In the genomic region with DNA sequence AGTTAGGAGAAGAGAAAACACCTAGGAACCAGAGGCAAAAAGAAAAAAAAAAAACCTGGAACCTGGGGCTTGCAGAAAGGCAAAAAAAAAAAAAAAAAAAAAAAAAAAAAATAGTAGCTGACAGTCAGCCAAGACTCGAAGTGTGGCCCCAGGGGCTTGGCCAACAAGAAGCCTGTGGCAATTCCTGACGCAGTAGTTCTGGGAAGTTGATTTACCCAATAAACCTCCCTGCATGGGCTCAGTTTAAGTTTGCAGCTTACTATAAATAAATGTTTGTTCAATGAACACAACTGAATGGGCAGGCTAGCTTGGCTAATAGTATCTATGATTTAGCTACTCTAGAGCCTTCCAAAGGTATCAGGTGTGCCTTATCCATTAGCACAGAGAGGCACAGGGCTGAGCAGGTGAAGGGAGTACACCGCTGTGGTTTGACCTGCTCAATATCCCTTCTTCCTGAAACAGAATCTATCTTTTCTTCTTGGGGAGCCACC, we compare ENCODE assay signal across 2 cellular contexts.
TF ChIP-seq lines count a peak whose summit lies in the region.

No MANE protein-coding gene starts in this region.

TF ChIP-seq in liver, 16 proteins besides CTCF, POLR2A, EP300 and RAD21 (continued from another document):
- peak in 1 of 2 donors; percentile 7 for TF ChIP-seq GABPA (IDR thresholded peaks at IDR 0.05 in 1 of 2, conservative IDR thresholded peaks at IDR 0.05 in 1 of 2)
- TF ChIP-seq, protein P1, sequence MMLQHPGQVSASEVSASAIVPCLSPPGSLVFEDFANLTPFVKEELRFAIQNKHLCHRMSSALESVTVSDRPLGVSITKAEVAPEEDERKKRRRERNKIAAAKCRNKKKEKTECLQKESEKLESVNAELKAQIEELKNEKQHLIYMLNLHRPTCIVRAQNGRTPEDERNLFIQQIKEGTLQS (IDR thresholded peaks at IDR 0.05) = peak; percentile 76
- peak; percentile 36 for TF ChIP-seq HNF4G (IDR thresholded peaks at IDR 0.05)
- TF ChIP-seq RXRA (IDR thresholded peaks at IDR 0.05) = peak; percentile 70 to 85
- TF ChIP-seq, protein P2, sequence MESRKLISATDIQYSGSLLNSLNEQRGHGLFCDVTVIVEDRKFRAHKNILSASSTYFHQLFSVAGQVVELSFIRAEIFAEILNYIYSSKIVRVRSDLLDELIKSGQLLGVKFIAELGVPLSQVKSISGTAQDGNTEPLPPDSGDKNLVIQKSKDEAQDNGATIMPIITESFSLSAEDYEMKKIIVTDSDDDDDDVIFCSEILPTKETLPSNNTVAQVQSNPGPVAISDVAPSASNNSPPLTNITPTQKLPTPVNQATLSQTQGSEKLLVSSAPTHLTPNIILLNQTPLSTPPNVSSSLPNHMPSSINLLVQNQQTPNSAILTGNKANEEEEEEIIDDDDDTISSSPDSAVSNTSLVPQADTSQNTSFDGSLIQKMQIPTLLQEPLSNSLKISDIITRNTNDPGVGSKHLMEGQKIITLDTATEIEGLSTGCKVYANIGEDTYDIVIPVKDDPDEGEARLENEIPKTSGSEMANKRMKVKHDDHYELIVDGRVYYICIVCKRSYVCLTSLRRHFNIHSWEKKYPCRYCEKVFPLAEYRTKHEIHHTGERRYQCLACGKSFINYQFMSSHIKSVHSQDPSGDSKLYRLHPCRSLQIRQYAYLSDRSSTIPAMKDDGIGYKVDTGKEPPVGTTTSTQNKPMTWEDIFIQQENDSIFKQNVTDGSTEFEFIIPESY (IDR thresholded peaks at IDR 0.05) = peak; percentile 73
- TF ChIP-seq, protein P3, sequence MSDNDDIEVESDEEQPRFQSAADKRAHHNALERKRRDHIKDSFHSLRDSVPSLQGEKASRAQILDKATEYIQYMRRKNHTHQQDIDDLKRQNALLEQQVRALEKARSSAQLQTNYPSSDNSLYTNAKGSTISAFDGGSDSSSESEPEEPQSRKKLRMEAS (IDR thresholded peaks at IDR 0.05) = peak; percentile 80
- no peak for TF ChIP-seq FOXA1 (IDR thresholded peaks at IDR 0.05)
- peak; percentile 83 for TF ChIP-seq TAF1 (conservative IDR thresholded peaks at IDR 0.05)
- peak; percentile 69 to 77 for TF ChIP-seq HNF4A (conservative IDR thresholded peaks at IDR 0.05)
- TF ChIP-seq FOXA2 (IDR thresholded peaks at IDR 0.05) = peak; percentile 50
- TF ChIP-seq SP1 (IDR thresholded peaks at IDR 0.05) = peak; percentile 78
- TF ChIP-seq, protein P4, sequence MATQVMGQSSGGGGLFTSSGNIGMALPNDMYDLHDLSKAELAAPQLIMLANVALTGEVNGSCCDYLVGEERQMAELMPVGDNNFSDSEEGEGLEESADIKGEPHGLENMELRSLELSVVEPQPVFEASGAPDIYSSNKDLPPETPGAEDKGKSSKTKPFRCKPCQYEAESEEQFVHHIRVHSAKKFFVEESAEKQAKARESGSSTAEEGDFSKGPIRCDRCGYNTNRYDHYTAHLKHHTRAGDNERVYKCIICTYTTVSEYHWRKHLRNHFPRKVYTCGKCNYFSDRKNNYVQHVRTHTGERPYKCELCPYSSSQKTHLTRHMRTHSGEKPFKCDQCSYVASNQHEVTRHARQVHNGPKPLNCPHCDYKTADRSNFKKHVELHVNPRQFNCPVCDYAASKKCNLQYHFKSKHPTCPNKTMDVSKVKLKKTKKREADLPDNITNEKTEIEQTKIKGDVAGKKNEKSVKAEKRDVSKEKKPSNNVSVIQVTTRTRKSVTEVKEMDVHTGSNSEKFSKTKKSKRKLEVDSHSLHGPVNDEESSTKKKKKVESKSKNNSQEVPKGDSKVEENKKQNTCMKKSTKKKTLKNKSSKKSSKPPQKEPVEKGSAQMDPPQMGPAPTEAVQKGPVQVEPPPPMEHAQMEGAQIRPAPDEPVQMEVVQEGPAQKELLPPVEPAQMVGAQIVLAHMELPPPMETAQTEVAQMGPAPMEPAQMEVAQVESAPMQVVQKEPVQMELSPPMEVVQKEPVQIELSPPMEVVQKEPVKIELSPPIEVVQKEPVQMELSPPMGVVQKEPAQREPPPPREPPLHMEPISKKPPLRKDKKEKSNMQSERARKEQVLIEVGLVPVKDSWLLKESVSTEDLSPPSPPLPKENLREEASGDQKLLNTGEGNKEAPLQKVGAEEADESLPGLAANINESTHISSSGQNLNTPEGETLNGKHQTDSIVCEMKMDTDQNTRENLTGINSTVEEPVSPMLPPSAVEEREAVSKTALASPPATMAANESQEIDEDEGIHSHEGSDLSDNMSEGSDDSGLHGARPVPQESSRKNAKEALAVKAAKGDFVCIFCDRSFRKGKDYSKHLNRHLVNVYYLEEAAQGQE (IDR thresholded peaks at IDR 0.05) = peak; percentile 90
- peak; percentile 70 for TF ChIP-seq YY1 (IDR thresholded peaks at IDR 0.05)
- TF ChIP-seq EGR1 (IDR thresholded peaks at IDR 0.05; ENCODE audit: low read depth in 2 of 2) = peak; percentile 29 to 73
- peak; percentile 56 to 84 for TF ChIP-seq JUND (IDR thresholded peaks at IDR 0.05)

TF ChIP-seq in HepG2, 621 proteins besides CTCF, POLR2A, EP300 and RAD21:
- TF ChIP-seq, protein P5, sequence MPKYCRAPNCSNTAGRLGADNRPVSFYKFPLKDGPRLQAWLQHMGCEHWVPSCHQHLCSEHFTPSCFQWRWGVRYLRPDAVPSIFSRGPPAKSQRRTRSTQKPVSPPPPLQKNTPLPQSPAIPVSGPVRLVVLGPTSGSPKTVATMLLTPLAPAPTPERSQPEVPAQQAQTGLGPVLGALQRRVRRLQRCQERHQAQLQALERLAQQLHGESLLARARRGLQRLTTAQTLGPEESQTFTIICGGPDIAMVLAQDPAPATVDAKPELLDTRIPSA (CRISPR knock-in tag; IDR thresholded peaks at IDR 0.05; ENCODE audit: borderline replicate concordance) = no peak
- TF ChIP-seq ZBTB21 (CRISPR knock-in tag; IDR thresholded peaks at IDR 0.05) (no peak), ZNF720 (CRISPR knock-in tag; IDR thresholded peaks at IDR 0.05) (no peak), RAD51 (IDR thresholded peaks at IDR 0.05; ENCODE audit: borderline replicate concordance) (no peak)
- TF ChIP-seq, protein P6, sequence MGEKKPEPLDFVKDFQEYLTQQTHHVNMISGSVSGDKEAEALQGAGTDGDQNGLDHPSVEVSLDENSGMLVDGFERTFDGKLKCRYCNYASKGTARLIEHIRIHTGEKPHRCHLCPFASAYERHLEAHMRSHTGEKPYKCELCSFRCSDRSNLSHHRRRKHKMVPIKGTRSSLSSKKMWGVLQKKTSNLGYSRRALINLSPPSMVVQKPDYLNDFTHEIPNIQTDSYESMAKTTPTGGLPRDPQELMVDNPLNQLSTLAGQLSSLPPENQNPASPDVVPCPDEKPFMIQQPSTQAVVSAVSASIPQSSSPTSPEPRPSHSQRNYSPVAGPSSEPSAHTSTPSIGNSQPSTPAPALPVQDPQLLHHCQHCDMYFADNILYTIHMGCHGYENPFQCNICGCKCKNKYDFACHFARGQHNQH (CRISPR knock-in tag; IDR thresholded peaks at IDR 0.05) = no peak
- TF ChIP-seq, protein P7, sequence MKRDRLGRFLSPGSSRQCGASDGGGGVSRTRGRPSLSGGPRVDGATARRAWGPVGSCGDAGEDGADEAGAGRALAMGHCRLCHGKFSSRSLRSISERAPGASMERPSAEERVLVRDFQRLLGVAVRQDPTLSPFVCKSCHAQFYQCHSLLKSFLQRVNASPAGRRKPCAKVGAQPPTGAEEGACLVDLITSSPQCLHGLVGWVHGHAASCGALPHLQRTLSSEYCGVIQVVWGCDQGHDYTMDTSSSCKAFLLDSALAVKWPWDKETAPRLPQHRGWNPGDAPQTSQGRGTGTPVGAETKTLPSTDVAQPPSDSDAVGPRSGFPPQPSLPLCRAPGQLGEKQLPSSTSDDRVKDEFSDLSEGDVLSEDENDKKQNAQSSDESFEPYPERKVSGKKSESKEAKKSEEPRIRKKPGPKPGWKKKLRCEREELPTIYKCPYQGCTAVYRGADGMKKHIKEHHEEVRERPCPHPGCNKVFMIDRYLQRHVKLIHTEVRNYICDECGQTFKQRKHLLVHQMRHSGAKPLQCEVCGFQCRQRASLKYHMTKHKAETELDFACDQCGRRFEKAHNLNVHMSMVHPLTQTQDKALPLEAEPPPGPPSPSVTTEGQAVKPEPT (CRISPR knock-in tag; IDR thresholded peaks at IDR 0.05; ENCODE audit: low read depth) = no peak
